In genomic region chr3:61251174-61251972, GRCh38 we compare ENCODE assay signal across 1 cellular context.
TF ChIP-seq lines count a peak whose summit lies in the region.

FHIT (minus strand) TSS chr3:61251452.

TF ChIP-seq in K562, 482 proteins besides CTCF, POLR2A, EP300 and RAD21 (continued from another document and continues in another):
- TF ChIP-seq, protein P1, sequence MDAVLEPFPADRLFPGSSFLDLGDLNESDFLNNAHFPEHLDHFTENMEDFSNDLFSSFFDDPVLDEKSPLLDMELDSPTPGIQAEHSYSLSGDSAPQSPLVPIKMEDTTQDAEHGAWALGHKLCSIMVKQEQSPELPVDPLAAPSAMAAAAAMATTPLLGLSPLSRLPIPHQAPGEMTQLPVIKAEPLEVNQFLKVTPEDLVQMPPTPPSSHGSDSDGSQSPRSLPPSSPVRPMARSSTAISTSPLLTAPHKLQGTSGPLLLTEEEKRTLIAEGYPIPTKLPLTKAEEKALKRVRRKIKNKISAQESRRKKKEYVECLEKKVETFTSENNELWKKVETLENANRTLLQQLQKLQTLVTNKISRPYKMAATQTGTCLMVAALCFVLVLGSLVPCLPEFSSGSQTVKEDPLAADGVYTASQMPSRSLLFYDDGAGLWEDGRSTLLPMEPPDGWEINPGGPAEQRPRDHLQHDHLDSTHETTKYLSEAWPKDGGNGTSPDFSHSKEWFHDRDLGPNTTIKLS (IDR thresholded peaks at IDR 0.05; ENCODE audit: borderline replicate concordance, low read depth), result no peak
- TF ChIP-seq KLF16 (IDR thresholded peaks at IDR 0.05) (no peak), GABPB2 (CRISPR knock-in tag; conservative IDR thresholded peaks at IDR 0.05) (no peak), KLF6 (CRISPR knock-in tag; IDR thresholded peaks at IDR 0.05; ENCODE audit: borderline replicate concordance) (no peak), ZBED1 (IDR thresholded peaks at IDR 0.05) (no peak), FOXK2 (conservative IDR thresholded peaks at IDR 0.05 in 1 of 2, IDR thresholded peaks at IDR 0.05 in 1 of 2; ENCODE audit: low read depth in 2 of 2) (no peak), ZNF785 (CRISPR knock-in tag; IDR thresholded peaks at IDR 0.05) (no peak), C11orf30 (IDR thresholded peaks at IDR 0.05; ENCODE audit: low read depth) (no peak), NCOA4 (IDR thresholded peaks at IDR 0.05; ENCODE audit: partially characterized antibody) (no peak), GABPB1 (CRISPR knock-in tag; IDR thresholded peaks at IDR 0.05) (no peak), ARID2 (IDR thresholded peaks at IDR 0.05) (no peak), MCM2 (IDR thresholded peaks at IDR 0.05; ENCODE audit: low read depth) (no peak), ARNT (IDR thresholded peaks at IDR 0.05) (peak in 1 of 2 experiments; percentile 94; a peak in 2 of 4 replicates), MTA2 (IDR thresholded peaks at IDR 0.05; ENCODE audit: low read depth) (no peak), POLR2AphosphoS2 (IDR thresholded peaks at IDR 0.05; ENCODE audit: low read length) (no peak), PRMT5 (CRISPR knock-in tag; IDR thresholded peaks at IDR 0.05) (no peak), CTBP1 (IDR thresholded peaks at IDR 0.05; ENCODE audit: borderline replicate concordance) (no peak), ZNF121 (CRISPR knock-in tag; conservative IDR thresholded peaks at IDR 0.05) (no peak), MXI1 (IDR thresholded peaks at IDR 0.05; ENCODE audit: low read depth, low read length) (no peak), POLR3G (IDR thresholded peaks at IDR 0.05; ENCODE audit: extremely low read depth, insufficient read length, insufficient replicate concordance) (no peak), MIER1 (IDR thresholded peaks at IDR 0.05; ENCODE audit: low read depth) (no peak), ZNF830 (CRISPR knock-in tag; IDR thresholded peaks at IDR 0.05) (no peak), ZNF408 (CRISPR knock-in tag; IDR thresholded peaks at IDR 0.05; ENCODE audit: low read depth) (no peak), HNRNPK (IDR thresholded peaks at IDR 0.05; ENCODE audit: low read depth, low read length, poor library complexity, severe bottlenecking) (no peak), CXXC5 (CRISPR knock-in tag; IDR thresholded peaks at IDR 0.05) (0 out of 2 replicates have a peak, but pooled peaks have one; percentile 29), ZSCAN29 (IDR thresholded peaks at IDR 0.05) (no peak), HDGF (IDR thresholded peaks at IDR 0.05) (no peak), RNF2 (IDR thresholded peaks at IDR 0.05) (no peak), ILK (tag; IDR thresholded peaks at IDR 0.05; ENCODE audit: borderline replicate concordance, low read depth) (no peak), ZNF717 (CRISPR knock-in tag; IDR thresholded peaks at IDR 0.05) (no peak), DNMT1 (IDR thresholded peaks at IDR 0.05) (no peak), SNRNP70 (optimal IDR thresholded peaks at IDR 0.05; ENCODE audit: low read depth, low read length) (no peak), TCF3 (CRISPR knock-in tag; IDR thresholded peaks at IDR 0.05) (no peak), RUNX1 (IDR thresholded peaks at IDR 0.05; ENCODE audit: low read depth) (no peak), NCOA1 (IDR thresholded peaks at IDR 0.05; ENCODE audit: low read depth) (no peak), PCBP2 (IDR thresholded peaks at IDR 0.05; ENCODE audit: low read depth, low read length, poor library complexity, severe bottlenecking) (no peak), HSF4 (CRISPR knock-in tag; IDR thresholded peaks at IDR 0.05; ENCODE audit: borderline replicate concordance) (no peak), ZC3H11A (IDR thresholded peaks at IDR 0.05; ENCODE audit: low read depth, low read length) (no peak), POU5F1 (IDR thresholded peaks at IDR 0.05; ENCODE audit: borderline replicate concordance, low read depth, low read length, partially characterized antibody) (no peak), ZNF232 (CRISPR knock-in tag; IDR thresholded peaks at IDR 0.05) (no peak), TEAD1 (CRISPR knock-in tag; IDR thresholded peaks at IDR 0.05) (no peak), GTF2E2 (tag; IDR thresholded peaks at IDR 0.05) (no peak), EHMT2 (IDR thresholded peaks at IDR 0.05) (no peak), NEUROD1 (IDR thresholded peaks at IDR 0.05; ENCODE audit: borderline replicate concordance, low read depth, low read length, partially characterized antibody) (peak; percentile 61), ZBTB8A (IDR thresholded peaks at IDR 0.05; ENCODE audit: partially characterized antibody) (no peak), DMBX1 (CRISPR knock-in tag; IDR thresholded peaks at IDR 0.05; ENCODE audit: borderline replicate concordance) (no peak), TARDBP (IDR thresholded peaks at IDR 0.05) (no peak), TBL1XR1 (IDR thresholded peaks at IDR 0.05; ENCODE audit: low read length in 2 of 2) (peak in 1 of 2 experiments; percentile 17; a peak in 1 of 4 replicates), ATF4 (CRISPR knock-in tag; IDR thresholded peaks at IDR 0.05) (no peak), TEAD2 (tag; IDR thresholded peaks at IDR 0.05) (no peak), ZKSCAN1 (IDR thresholded peaks at IDR 0.05; ENCODE audit: low read depth, low read length) (no peak), KLF13 (tag; IDR thresholded peaks at IDR 0.05; ENCODE audit: borderline replicate concordance, low read depth) (no peak), ETV6 (IDR thresholded peaks at IDR 0.05; ENCODE audit: borderline replicate concordance in 1 of 2, low read depth in 2 of 2, low read length in 1 of 2) (no peak), ETV6 (CRISPR knock-in tag; IDR thresholded peaks at IDR 0.05; ENCODE audit: borderline replicate concordance) (no peak), CBX1 (IDR thresholded peaks at IDR 0.05; ENCODE audit: low read depth) (no peak), PHTF2 (CRISPR knock-in tag; IDR thresholded peaks at IDR 0.05) (no peak), HEY1 (CRISPR knock-in tag; IDR thresholded peaks at IDR 0.05; ENCODE audit: borderline replicate concordance) (no peak)
- TF ChIP-seq, protein P2, sequence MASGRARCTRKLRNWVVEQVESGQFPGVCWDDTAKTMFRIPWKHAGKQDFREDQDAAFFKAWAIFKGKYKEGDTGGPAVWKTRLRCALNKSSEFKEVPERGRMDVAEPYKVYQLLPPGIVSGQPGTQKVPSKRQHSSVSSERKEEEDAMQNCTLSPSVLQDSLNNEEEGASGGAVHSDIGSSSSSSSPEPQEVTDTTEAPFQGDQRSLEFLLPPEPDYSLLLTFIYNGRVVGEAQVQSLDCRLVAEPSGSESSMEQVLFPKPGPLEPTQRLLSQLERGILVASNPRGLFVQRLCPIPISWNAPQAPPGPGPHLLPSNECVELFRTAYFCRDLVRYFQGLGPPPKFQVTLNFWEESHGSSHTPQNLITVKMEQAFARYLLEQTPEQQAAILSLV (tag; IDR thresholded peaks at IDR 0.05), result no peak
- TF ChIP-seq, protein P3, sequence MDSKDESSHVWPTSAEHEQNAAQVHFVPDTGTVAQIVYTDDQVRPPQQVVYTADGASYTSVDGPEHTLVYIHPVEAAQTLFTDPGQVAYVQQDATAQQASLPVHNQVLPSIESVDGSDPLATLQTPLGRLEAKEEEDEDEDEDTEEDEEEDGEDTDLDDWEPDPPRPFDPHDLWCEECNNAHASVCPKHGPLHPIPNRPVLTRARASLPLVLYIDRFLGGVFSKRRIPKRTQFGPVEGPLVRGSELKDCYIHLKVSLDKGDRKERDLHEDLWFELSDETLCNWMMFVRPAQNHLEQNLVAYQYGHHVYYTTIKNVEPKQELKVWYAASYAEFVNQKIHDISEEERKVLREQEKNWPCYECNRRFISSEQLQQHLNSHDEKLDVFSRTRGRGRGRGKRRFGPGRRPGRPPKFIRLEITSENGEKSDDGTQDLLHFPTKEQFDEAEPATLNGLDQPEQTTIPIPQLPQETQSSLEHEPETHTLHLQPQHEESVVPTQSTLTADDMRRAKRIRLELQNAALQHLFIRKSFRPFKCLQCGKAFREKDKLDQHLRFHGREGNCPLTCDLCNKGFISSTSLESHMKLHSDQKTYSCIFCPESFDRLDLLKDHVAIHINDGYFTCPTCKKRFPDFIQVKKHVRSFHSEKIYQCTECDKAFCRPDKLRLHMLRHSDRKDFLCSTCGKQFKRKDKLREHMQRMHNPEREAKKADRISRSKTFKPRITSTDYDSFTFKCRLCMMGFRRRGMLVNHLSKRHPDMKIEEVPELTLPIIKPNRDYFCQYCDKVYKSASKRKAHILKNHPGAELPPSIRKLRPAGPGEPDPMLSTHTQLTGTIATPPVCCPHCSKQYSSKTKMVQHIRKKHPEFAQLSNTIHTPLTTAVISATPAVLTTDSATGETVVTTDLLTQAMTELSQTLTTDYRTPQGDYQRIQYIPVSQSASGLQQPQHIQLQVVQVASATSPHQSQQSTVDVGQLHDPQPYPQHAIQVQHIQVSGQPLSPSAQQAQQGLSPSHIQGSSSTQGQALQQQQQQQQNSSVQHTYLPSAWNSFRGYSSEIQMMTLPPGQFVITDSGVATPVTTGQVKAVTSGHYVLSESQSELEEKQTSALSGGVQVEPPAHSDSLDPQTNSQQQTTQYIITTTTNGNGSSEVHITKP (IDR thresholded peaks at IDR 0.05; ENCODE audit: partially characterized antibody), result peak; percentile 27
- TF ChIP-seq, protein P4, sequence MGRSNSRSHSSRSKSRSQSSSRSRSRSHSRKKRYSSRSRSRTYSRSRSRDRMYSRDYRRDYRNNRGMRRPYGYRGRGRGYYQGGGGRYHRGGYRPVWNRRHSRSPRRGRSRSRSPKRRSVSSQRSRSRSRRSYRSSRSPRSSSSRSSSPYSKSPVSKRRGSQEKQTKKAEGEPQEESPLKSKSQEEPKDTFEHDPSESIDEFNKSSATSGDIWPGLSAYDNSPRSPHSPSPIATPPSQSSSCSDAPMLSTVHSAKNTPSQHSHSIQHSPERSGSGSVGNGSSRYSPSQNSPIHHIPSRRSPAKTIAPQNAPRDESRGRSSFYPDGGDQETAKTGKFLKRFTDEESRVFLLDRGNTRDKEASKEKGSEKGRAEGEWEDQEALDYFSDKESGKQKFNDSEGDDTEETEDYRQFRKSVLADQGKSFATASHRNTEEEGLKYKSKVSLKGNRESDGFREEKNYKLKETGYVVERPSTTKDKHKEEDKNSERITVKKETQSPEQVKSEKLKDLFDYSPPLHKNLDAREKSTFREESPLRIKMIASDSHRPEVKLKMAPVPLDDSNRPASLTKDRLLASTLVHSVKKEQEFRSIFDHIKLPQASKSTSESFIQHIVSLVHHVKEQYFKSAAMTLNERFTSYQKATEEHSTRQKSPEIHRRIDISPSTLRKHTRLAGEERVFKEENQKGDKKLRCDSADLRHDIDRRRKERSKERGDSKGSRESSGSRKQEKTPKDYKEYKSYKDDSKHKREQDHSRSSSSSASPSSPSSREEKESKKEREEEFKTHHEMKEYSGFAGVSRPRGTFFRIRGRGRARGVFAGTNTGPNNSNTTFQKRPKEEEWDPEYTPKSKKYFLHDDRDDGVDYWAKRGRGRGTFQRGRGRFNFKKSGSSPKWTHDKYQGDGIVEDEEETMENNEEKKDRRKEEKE (IDR thresholded peaks at IDR 0.05; ENCODE audit: borderline replicate concordance in 1 of 2, control insufficient read depth in 1 of 2, low read depth in 2 of 2, low read length in 1 of 2), result no peak
- TF ChIP-seq, protein P5, sequence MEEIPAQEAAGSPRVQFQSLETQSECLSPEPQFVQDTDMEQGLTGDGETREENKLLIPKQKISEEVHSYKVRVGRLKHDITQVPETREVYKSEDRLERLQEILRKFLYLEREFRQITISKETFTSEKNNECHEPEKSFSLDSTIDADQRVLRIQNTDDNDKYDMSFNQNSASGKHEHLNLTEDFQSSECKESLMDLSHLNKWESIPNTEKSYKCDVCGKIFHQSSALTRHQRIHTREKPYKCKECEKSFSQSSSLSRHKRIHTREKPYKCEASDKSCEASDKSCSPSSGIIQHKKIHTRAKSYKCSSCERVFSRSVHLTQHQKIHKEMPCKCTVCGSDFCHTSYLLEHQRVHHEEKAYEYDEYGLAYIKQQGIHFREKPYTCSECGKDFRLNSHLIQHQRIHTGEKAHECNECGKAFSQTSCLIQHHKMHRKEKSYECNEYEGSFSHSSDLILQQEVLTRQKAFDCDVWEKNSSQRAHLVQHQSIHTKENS (CRISPR knock-in tag; IDR thresholded peaks at IDR 0.05), result no peak
- TF ChIP-seq, protein P6, sequence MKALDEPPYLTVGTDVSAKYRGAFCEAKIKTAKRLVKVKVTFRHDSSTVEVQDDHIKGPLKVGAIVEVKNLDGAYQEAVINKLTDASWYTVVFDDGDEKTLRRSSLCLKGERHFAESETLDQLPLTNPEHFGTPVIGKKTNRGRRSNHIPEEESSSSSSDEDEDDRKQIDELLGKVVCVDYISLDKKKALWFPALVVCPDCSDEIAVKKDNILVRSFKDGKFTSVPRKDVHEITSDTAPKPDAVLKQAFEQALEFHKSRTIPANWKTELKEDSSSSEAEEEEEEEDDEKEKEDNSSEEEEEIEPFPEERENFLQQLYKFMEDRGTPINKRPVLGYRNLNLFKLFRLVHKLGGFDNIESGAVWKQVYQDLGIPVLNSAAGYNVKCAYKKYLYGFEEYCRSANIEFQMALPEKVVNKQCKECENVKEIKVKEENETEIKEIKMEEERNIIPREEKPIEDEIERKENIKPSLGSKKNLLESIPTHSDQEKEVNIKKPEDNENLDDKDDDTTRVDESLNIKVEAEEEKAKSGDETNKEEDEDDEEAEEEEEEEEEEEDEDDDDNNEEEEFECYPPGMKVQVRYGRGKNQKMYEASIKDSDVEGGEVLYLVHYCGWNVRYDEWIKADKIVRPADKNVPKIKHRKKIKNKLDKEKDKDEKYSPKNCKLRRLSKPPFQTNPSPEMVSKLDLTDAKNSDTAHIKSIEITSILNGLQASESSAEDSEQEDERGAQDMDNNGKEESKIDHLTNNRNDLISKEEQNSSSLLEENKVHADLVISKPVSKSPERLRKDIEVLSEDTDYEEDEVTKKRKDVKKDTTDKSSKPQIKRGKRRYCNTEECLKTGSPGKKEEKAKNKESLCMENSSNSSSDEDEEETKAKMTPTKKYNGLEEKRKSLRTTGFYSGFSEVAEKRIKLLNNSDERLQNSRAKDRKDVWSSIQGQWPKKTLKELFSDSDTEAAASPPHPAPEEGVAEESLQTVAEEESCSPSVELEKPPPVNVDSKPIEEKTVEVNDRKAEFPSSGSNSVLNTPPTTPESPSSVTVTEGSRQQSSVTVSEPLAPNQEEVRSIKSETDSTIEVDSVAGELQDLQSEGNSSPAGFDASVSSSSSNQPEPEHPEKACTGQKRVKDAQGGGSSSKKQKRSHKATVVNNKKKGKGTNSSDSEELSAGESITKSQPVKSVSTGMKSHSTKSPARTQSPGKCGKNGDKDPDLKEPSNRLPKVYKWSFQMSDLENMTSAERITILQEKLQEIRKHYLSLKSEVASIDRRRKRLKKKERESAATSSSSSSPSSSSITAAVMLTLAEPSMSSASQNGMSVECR (CRISPR knock-in tag; IDR thresholded peaks at IDR 0.05), result no peak
